17 cellular contexts compared by ENCODE assay signal in the genomic region with DNA sequence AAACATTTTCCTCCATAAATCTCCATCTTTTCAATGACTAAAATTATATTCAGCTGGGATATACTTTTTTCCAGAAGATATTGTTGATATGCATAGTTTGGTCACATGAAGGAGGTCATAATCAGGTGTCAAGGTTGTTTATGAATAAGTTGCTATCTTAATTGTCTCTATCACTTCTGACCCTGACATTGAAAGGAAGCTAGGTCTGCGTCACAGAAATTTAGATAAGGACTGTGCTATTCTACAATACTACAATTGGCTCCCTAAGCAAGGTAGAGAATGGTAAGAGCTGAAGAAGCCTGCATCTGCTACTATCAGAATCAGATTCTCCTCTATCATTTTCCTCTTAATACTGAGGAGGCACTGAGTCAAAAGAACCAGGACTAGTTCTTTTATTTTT.
DNase-seq lines count a peak whose midpoint lies in the region; ATAC-seq and TF ChIP-seq lines count a peak whose summit lies in the region.
"Had no signal": no experiment of that assay in that cellular context is flagged by ENCODE, and none has a peak within 500 bp of the region (broad histone marks: within the 10 kb centered on the region; RNA-seq: fewer than 3 reads in every experiment).

No MANE protein-coding gene starts in this region.

- ATAC-seq in heart left ventricle, result peak in 3 of 4 donors; percentile 61 to 85 (median 75)
- no peak for ATAC-seq in T-helper 17 cell
- ATAC-seq in effector memory CD8-positive, alpha-beta T cell (replicated peaks), result no peak
- ATAC-seq in HG03108 (IDR thresholded peaks at IDR 0.05; ENCODE audit: unreplicated experiment), result no peak
- ATAC-seq: CD8-positive, alpha-beta T cell; GM23338 had no signal

- peaks cover 25% of the 10 kb centered on the region for H3K36me3 Mint-ChIP-seq in T-helper 17 cell (ENCODE audit: low read depth)
- peaks cover 79% of the 10 kb centered on the region for H3K36me3 Mint-ChIP-seq in effector memory CD8-positive, alpha-beta T cell (ENCODE audit: insufficient read depth)
- peaks cover 76% of the 10 kb centered on the region for H3K36me3 Mint-ChIP-seq in nephron progenitor cell (ENCODE audit: low read depth)
- H3K36me3 Mint-ChIP-seq in CD4-positive, alpha-beta memory T cell, result peaks cover 85 to 89% of the 10 kb centered on the region in 2 donors

- DNase-seq in heart left ventricle (no peak), cardiac septum (ENCODE audit: low spot score) (no peak), T-helper 17 cell (no peak), nephron progenitor cell (no peak), caudate nucleus (lab: John Stamatoyannopoulos, UW) (no peak)
- DNase-seq in effector memory CD8-positive, alpha-beta T cell, result no peak
- no peak for DNase-seq in CD4-positive, alpha-beta memory T cell
- DNase-seq: C1 segment of cervical spinal cord; CD8-positive, alpha-beta T cell; COR-L47; DMS153; DMS79 treated with DMSO at 0.1 percent for 48 hours; EL; H9 had no signal

- H3K36me3 ChIP-seq in heart left ventricle, result peaks cover 0 to 91% (median 76%) of the 10 kb centered on the region in 9 donors
- peaks cover 47% of the 10 kb centered on the region for H3K36me3 ChIP-seq in CD4-positive, alpha-beta memory T cell (ENCODE audit: insufficient read depth, low read length)

- peak overlapping the region; percentile 49 for H3K27ac Mint-ChIP-seq in T-helper 17 cell
- H3K27ac Mint-ChIP-seq in effector memory CD8-positive, alpha-beta T cell, result peak overlapping the region; percentile 18 to 71
- peak overlapping the region; percentile 61 for H3K27ac Mint-ChIP-seq in nephron progenitor cell
- no peak overlapping the region for H3K27ac Mint-ChIP-seq in CD4-positive, alpha-beta memory T cell
- H3K27ac Mint-ChIP-seq: B cell; CD8-positive, alpha-beta T cell; GM23338; H9 had no signal

- POLR2A ChIA-PET in CD4-positive, alpha-beta memory T cell (lab: Charles Lee; ENCODE audit: partially characterized antibody), result no interaction called here

- H3K27me3 Mint-ChIP-seq in T-helper 17 cell (no peaks in the 10 kb centered on the region), nephron progenitor cell (ENCODE audit: low read depth, poor library complexity) (peaks cover 2% of the 10 kb centered on the region)
- H3K27me3 Mint-ChIP-seq in effector memory CD8-positive, alpha-beta T cell, result no peaks in the 10 kb centered on the region
- no peaks in the 10 kb centered on the region for H3K27me3 Mint-ChIP-seq in CD4-positive, alpha-beta memory T cell
- H3K27me3 Mint-ChIP-seq: B cell had no signal

- TF ChIP-seq CTCF in heart left ventricle (IDR thresholded peaks at IDR 0.05) (no peak), nephron progenitor cell (IDR thresholded peaks at IDR 0.05) (no peak)

- intact Hi-C loops in heart left ventricle (cut with DNase I), result no loop called here
- intact Hi-C loops in cardiac septum (cut with DNase I), result no loop called here
- intact Hi-C loops in CD4-positive, alpha-beta memory T cell (cut with micrococcal nuclease), result no loop called here

- peaks cover 0 to 1% of the 10 kb centered on the region in 2 donors for H3K9me3 Mint-ChIP-seq in effector memory CD8-positive, alpha-beta T cell
- H3K9me3 Mint-ChIP-seq in nephron progenitor cell, result peaks cover 19% of the 10 kb centered on the region
- H3K9me3 Mint-ChIP-seq in CD4-positive, alpha-beta memory T cell, result peaks cover 0 to 20% (median 13%) of the 10 kb centered on the region in 8 donors
- H3K9me3 Mint-ChIP-seq: GM23338, H9 had no signal

- H3K27ac ChIP-seq in heart left ventricle (no peak overlapping the region), caudate nucleus (ENCODE audit: low read depth, low read length) (no peak overlapping the region)
- no peak overlapping the region for H3K27ac ChIP-seq in CD4-positive, alpha-beta memory T cell (ENCODE audit: low read depth, low read length)

- 41 to 55% (median 47%) methylated on average over 1 of the region's 1 CpG for WGBS in heart left ventricle, 4 donors

- H3K4me3 Mint-ChIP-seq in T-helper 17 cell (no peak overlapping the region), nephron progenitor cell (no peak overlapping the region)
- H3K4me3 Mint-ChIP-seq in effector memory CD8-positive, alpha-beta T cell, result no peak overlapping the region
- no peak overlapping the region for H3K4me3 Mint-ChIP-seq in CD4-positive, alpha-beta memory T cell
- H3K4me3 Mint-ChIP-seq: B cell; CD8-positive, alpha-beta T cell; GM23338; H9 had no signal

- no peak for TF ChIP-seq POLR2A in heart left ventricle (IDR thresholded peaks at IDR 0.05)

- H3K4me3 ChIP-seq in heart left ventricle, result no peak overlapping the region
- H3K4me3 ChIP-seq in CD4-positive, alpha-beta memory T cell (ENCODE audit: low read length in 2 of 2), result no peak overlapping the region
- H3K4me3 ChIP-seq: GM23338 had no signal

- CTCF ChIA-PET in CD4-positive, alpha-beta memory T cell (lab: Charles Lee; ENCODE audit: partially characterized antibody), result no interaction called here

- no peaks in the 10 kb centered on the region for H3K27me3 ChIP-seq in heart left ventricle
- no peaks in the 10 kb centered on the region for H3K27me3 ChIP-seq in CD4-positive, alpha-beta memory T cell (ENCODE audit: insufficient read depth, low read length)

- H3K4me1 Mint-ChIP-seq in T-helper 17 cell (peaks cover 2% of the 10 kb centered on the region), nephron progenitor cell (peaks cover 11% of the 10 kb centered on the region)
- peaks cover 5 to 20% of the 10 kb centered on the region in 2 donors for H3K4me1 Mint-ChIP-seq in effector memory CD8-positive, alpha-beta T cell (ENCODE audit: low read depth in 2 of 2)
- peaks cover 5 to 27% (median 15%) of the 10 kb centered on the region in 4 donors for H3K4me1 Mint-ChIP-seq in CD4-positive, alpha-beta memory T cell
- H3K4me1 Mint-ChIP-seq: B cell, GM23338, H9 had no signal

- peaks cover 0 to 14% (median 0%) of the 10 kb centered on the region in 12 donors for H3K4me1 ChIP-seq in heart left ventricle
- no peaks in the 10 kb centered on the region for H3K4me1 ChIP-seq in CD4-positive, alpha-beta memory T cell (ENCODE audit: insufficient read depth, low read length)

- H3K9me3 ChIP-seq in heart left ventricle, result peaks cover 0 to 20% (median 4%) of the 10 kb centered on the region in 12 donors
- no peaks in the 10 kb centered on the region for H3K9me3 ChIP-seq in T-helper 17 cell (ENCODE audit: control insufficient read depth, low read length, poor library complexity, severe bottlenecking)
- no peaks in the 10 kb centered on the region for H3K9me3 ChIP-seq in CD4-positive, alpha-beta memory T cell (ENCODE audit: control insufficient read depth in 1 of 2, low read length in 2 of 2)

Comparison
In these comparisons a context has a peak if more than half of its experiments do, and no peak if none do; other contexts are left out.
1. ATAC-seq: peak in heart left ventricle (3 of 4); none in T-helper 17 cell (single experiment), effector memory CD8-positive, alpha-beta T cell (single experiment) and HG03108 (single experiment).
2. H3K27ac Mint-ChIP-seq: peak in T-helper 17 cell (single experiment), effector memory CD8-positive, alpha-beta T cell (2 of 2) and nephron progenitor cell (single experiment); none in CD4-positive, alpha-beta memory T cell (0 of 7).